ENCODE assay signal across 13 cellular contexts in the genomic region with DNA sequence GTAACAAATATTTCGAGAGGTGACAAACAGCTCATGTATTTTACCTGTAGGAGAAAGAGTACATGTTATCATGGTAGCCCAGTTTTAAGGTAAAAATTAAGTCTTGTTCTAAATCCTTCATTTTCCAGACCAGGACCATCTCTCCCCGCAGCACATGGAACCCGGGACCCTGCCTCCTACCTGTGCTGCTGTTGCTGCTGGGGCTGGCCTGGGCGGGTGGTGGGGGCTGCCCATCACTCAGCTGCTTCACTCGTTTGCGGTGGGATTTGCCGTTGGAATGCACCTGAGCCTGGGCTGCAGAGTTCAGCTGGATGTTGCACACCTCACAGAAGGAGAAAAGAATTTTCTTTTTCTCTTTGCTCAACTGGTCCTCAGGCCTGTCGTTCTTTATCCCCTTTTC.
DNase-seq lines count a peak whose midpoint lies in the region; ATAC-seq and TF ChIP-seq lines count a peak whose summit lies in the region.
"Had no signal": no experiment of that assay in that cellular context is flagged by ENCODE, and none has a peak within 500 bp of the region (broad histone marks: within the 10 kb centered on the region; RNA-seq: fewer than 3 reads in every experiment).

No MANE protein-coding gene starts in this region.

- TF ChIP-seq CTCF in cardiac muscle cell (IDR thresholded peaks at IDR 0.05; ENCODE audit: low read depth, low read length) = no peak
- no peak for TF ChIP-seq CTCF in right atrium auricular region (IDR thresholded peaks at IDR 0.05)
- TF ChIP-seq CTCF in dorsolateral prefrontal cortex (IDR thresholded peaks at IDR 0.05 in 54 of 56, conservative IDR thresholded peaks at IDR 0.05 in 2 of 56; ENCODE audit: low read depth in 1 of 56, partially characterized antibody in 56 of 56) = no peak
- no peak for TF ChIP-seq CTCF in breast epithelium (IDR thresholded peaks at IDR 0.05)

- TF ChIP-seq POLR2A in breast epithelium (IDR thresholded peaks at IDR 0.05) = no peak

- no peak for ATAC-seq in HG02642 (IDR thresholded peaks at IDR 0.05; ENCODE audit: poor library complexity, unreplicated experiment)

- DNase-seq in cardiac muscle cell (ENCODE audit: low read depth in 1 of 2, low spot score in 1 of 2) = no peak
- no peak for DNase-seq in right atrium auricular region (ENCODE audit: low spot score)
- DNase-seq in dorsolateral prefrontal cortex = no peak
- DNase-seq in posterior vena cava (ENCODE audit: low spot score) = peak; percentile 46
- no peak for DNase-seq in breast epithelium (ENCODE audit: low spot score in 2 of 2)
- DNase-seq: BE2C; Caco-2; CD4-positive, alpha-beta T cell had no signal

- H3K4me1 ChIP-seq in cardiac muscle cell (ENCODE audit: low read depth) (peaks cover 41% of the 10 kb centered on the region), right atrium auricular region (peaks cover 0 to 24% of the 10 kb centered on the region in 2 donors), BLaER1 (no peaks in the 10 kb centered on the region), breast epithelium (no peaks in the 10 kb centered on the region)
- H3K4me1 ChIP-seq: BE2C, Caco-2 had no signal

- H3K4me2 ChIP-seq in BLaER1 = 0 out of 2 replicates have a peak overlapping the region, but pooled peaks have one; percentile 0

- no peaks in the 10 kb centered on the region for H3K36me3 ChIP-seq in cardiac muscle cell
- no peaks in the 10 kb centered on the region for H3K36me3 ChIP-seq in right atrium auricular region
- no peaks in the 10 kb centered on the region for H3K36me3 ChIP-seq in BLaER1
- H3K36me3 ChIP-seq in breast epithelium = no peaks in the 10 kb centered on the region
- H3K36me3 ChIP-seq: BE2C, HAP-1 had no signal

- H3K27ac ChIP-seq in cardiac muscle cell (peak overlapping the region; percentile 59), right atrium auricular region (peak overlapping the region in 1 of 2 donors; percentile 2), BLaER1 (no peak overlapping the region), dorsolateral prefrontal cortex (peak overlapping the region in 33 of 59 donors; percentile 11 to 78 (median 52)), breast epithelium (no peak overlapping the region)
- H3K27ac ChIP-seq: C4-2B, GM23248 had no signal

- H3K9ac ChIP-seq in BLaER1 = no peak overlapping the region
- H3K9ac ChIP-seq: GM23248 had no signal

- H3K27me3 ChIP-seq in cardiac muscle cell (no peaks in the 10 kb centered on the region), right atrium auricular region (no peaks in the 10 kb centered on the region), BLaER1 (no peaks in the 10 kb centered on the region), dorsolateral prefrontal cortex (no peaks in the 10 kb centered on the region), breast epithelium (no peaks in the 10 kb centered on the region)
- H3K27me3 ChIP-seq: BE2C had no signal

- H3K9me3 ChIP-seq in cardiac muscle cell (ENCODE audit: low read depth) (no peaks in the 10 kb centered on the region), right atrium auricular region (peaks cover 0 to under 1% of the 10 kb centered on the region in 2 donors), BLaER1 (no peaks in the 10 kb centered on the region; the same call in 1 of the 2 replicates), breast epithelium (no peaks in the 10 kb centered on the region)
- H3K9me3 ChIP-seq: BE2C, Caco-2, HAP-1 had no signal

- no peaks in the 10 kb centered on the region for H4K20me1 ChIP-seq in BLaER1

- no peak overlapping the region for H3K4me3 ChIP-seq in cardiac muscle cell
- no peak overlapping the region for H3K4me3 ChIP-seq in right atrium auricular region
- H3K4me3 ChIP-seq in BLaER1 = no peak overlapping the region
- H3K4me3 ChIP-seq in dorsolateral prefrontal cortex = no peak overlapping the region
- no peak overlapping the region for H3K4me3 ChIP-seq in breast epithelium
- H3K4me3 ChIP-seq: GM23248, HAP-1 had no signal

- intact Hi-C loops in dorsolateral prefrontal cortex (cut with DNase I) (no loop called here), posterior vena cava (cut with DNase I) (no loop called here), breast epithelium (cut with DNase I; ENCODE audit: low total_unique reads) (no loop called here)

Comparison
In these comparisons a context has a peak if more than half of its experiments do, and no peak if none do; other contexts are left out.
1. H3K27ac ChIP-seq: peak in cardiac muscle cell (single experiment) and dorsolateral prefrontal cortex (33 of 59); none in BLaER1 (single experiment) and breast epithelium (0 of 2).